9 cellular contexts compared by ENCODE assay signal in genomic region chr2:42927334-42928160, GRCh38.
DNase-seq lines count a peak whose midpoint lies in the region; ATAC-seq, FAIRE-seq and TF ChIP-seq lines count a peak whose summit lies in the region.
"Had no signal": no experiment of that assay in that cellular context is flagged by ENCODE, and none has a peak within 500 bp of the region (broad histone marks: within the 10 kb centered on the region; RNA-seq: fewer than 3 reads in every experiment).

No MANE protein-coding gene starts in this region.

- no peak overlapping the region for H2BK5ac ChIP-seq in trophoblast cell (ENCODE audit: low read depth, low read length, poor library complexity)

- no peak for TF ChIP-seq POLR2A in H54 (IDR thresholded peaks at IDR 0.05; ENCODE audit: low read depth, low read length)

- FAIRE-seq in H54 (lab: Jason Lieb, UNC): no peak

- H3K36me3 ChIP-seq in trophoblast cell (ENCODE audit: control insufficient read depth in 1 of 2, insufficient read depth in 2 of 2, low read length in 2 of 2): no peaks in the 10 kb centered on the region

- no peaks in the 10 kb centered on the region for H3K27me3 ChIP-seq in trophoblast cell (ENCODE audit: insufficient read depth, low read length)

- H3K79me1 ChIP-seq in trophoblast cell (ENCODE audit: low read length): peaks cover 66% of the 10 kb centered on the region

- no peak overlapping the region for H3K9ac ChIP-seq in trophoblast cell (ENCODE audit: low read length)

- no peak overlapping the region for H3K4me2 ChIP-seq in trophoblast cell (ENCODE audit: low read length)

- peak; percentile 64 for DNase-seq in CMK (ENCODE audit: low read depth)
- DNase-seq in NOMO-1 treated with dmso at 0.1 percent for 144 hours (lab: John Stamatoyannopoulos, UW; ENCODE audit: unreplicated experiment): peak; percentile 39
- DNase-seq in Right ventricle myocardium superior: peak; percentile 63
- no peak for DNase-seq in trophoblast cell
- DNase-seq in D341Med (ENCODE audit: low spot score): no peak
- no peak for DNase-seq in H54 (ENCODE audit: insufficient read length, low spot score)
- DNase-seq in NCI-H526 treated with DMSO at 0.1 percent for 48 hours (lab: John Stamatoyannopoulos, UW): no peak
- no peak for DNase-seq in SW480 (ENCODE audit: low spot score)
- DNase-seq: midbrain had no signal

- H3K14ac ChIP-seq in trophoblast cell (ENCODE audit: low read length): no peak overlapping the region

- no peaks in the 10 kb centered on the region for H3K9me3 ChIP-seq in trophoblast cell (ENCODE audit: insufficient read depth, low read depth, low read length)

- H3K23ac ChIP-seq in trophoblast cell (ENCODE audit: low read length): no peak overlapping the region

- peaks cover 10% of the 10 kb centered on the region for H3K79me2 ChIP-seq in trophoblast cell (ENCODE audit: control insufficient read depth, insufficient read depth, low read length, poor library complexity)

- intact Hi-C loops in Right ventricle myocardium superior (cut with DNase I): no loop called here

- H3K18ac ChIP-seq in trophoblast cell (ENCODE audit: low read length): no peak overlapping the region

- no peak overlapping the region for H3K4me3 ChIP-seq in trophoblast cell (ENCODE audit: low read depth, low read length)

- H4K8ac ChIP-seq in trophoblast cell (ENCODE audit: low read depth, low read length): no peak overlapping the region

- peak; percentile 7 for ATAC-seq in Right ventricle myocardium superior (ENCODE audit: poor library complexity)

- peak overlapping the region; percentile 88 for H2BK120ac ChIP-seq in trophoblast cell (ENCODE audit: insufficient read depth, low read length, poor library complexity)

- peak overlapping the region; percentile 92 for H4K91ac ChIP-seq in trophoblast cell (ENCODE audit: low read depth, low read length)

- H3K4me1 ChIP-seq in trophoblast cell (ENCODE audit: control insufficient read depth in 1 of 2, insufficient read depth in 2 of 2, low read length in 2 of 2): peaks cover 69 to 79% of the 10 kb centered on the region in 2 experiments

- no peak overlapping the region for H3K4ac ChIP-seq in trophoblast cell (ENCODE audit: low read depth, low read length)

- no peak overlapping the region for H2AFZ ChIP-seq in trophoblast cell (ENCODE audit: insufficient read depth, low read length, poor library complexity)

- H2AK5ac ChIP-seq in trophoblast cell (ENCODE audit: low read length): peak overlapping the region; percentile 0

- no peak overlapping the region for H3K27ac ChIP-seq in trophoblast cell (ENCODE audit: low read depth, low read length)

- H4K12ac ChIP-seq in trophoblast cell (ENCODE audit: low read depth, low read length): no peak overlapping the region

- no CpG with 5 or more reads among the region's 10 CpGs for WGBS in trophoblast cell (ENCODE audit: extremely low coverage, insufficient coverage, insufficient read length)

- peak overlapping the region; percentile 2 for H2BK12ac ChIP-seq in trophoblast cell (ENCODE audit: low read length)

Comparison
In these comparisons a context has a peak if more than half of its experiments do, and no peak if none do; other contexts are left out.
1. DNase-seq: peak in CMK (single experiment), NOMO-1 treated with dmso at 0.1 percent for 144 hours (single experiment) and Right ventricle myocardium superior (single experiment); none in trophoblast cell (0 of 2), D341Med (single experiment), H54 (single experiment), NCI-H526 treated with DMSO at 0.1 percent for 48 hours (single experiment) and SW480 (single experiment).